17 cellular contexts compared by ENCODE assay signal in the genomic region with DNA sequence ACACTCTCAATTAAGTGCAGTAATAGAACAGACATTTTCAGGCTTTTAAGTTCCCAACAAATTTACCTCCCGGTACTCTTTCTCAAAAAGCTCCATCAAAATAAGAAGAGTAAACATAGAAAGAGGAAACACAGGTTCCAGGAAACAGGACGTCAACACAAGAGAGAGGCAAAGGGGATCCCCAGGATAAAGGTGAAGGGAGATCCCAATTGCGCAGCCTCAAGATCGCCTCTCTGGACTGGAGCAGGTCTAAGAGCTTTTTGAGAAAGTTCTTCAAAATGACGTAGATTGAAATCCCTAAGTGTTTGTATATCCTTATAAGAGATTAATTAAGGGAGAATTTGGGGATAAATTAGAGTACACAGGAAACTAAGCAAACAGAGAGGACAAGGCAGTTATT. TPM values are rescaled to one million over a fixed set of nuclear protein-coding genes. Genes with fewer than 3 reads are reported as not detected.
DNase-seq lines count a peak whose midpoint lies in the region; ATAC-seq and TF ChIP-seq lines count a peak whose summit lies in the region.
"Had no signal": no experiment of that assay in that cellular context is flagged by ENCODE, and none has a peak within 500 bp of the region (broad histone marks: within the 10 kb centered on the region; RNA-seq: fewer than 3 reads in every experiment).

No MANE protein-coding gene starts in this region.

- H3K27me3 ChIP-seq in GM23338 (ENCODE audit: insufficient read depth) = no peaks in the 10 kb centered on the region; the same call in 1 of the 2 replicates
- H3K27me3 ChIP-seq in lung (ENCODE audit: control insufficient read depth, insufficient read depth) = no peaks in the 10 kb centered on the region
- H3K27me3 ChIP-seq in upper lobe of right lung = no peaks in the 10 kb centered on the region

- H3K27ac Mint-ChIP-seq in GM23338 (no peak overlapping the region), endothelial cell (ENCODE audit: unreplicated experiment) (peak overlapping the region; percentile 6)
- H3K27ac Mint-ChIP-seq in activated CD8-positive, alpha-beta memory T cell treated with anti-CD3 and anti-CD28 coated beads, Interleukin-2, amount 10 ng/mL, durations not matched to agents 7 days and 5 days = no peak overlapping the region
- H3K27ac Mint-ChIP-seq: CD4-positive, alpha-beta memory T cell had no signal

- DNase-seq in GM23338 (ENCODE audit: low spot score) (no peak), endothelial cell (ENCODE audit: low spot score) (no peak), lung (ENCODE audit: low spot score) (peak; percentile 59), upper lobe of right lung (no peak)
- no peak for DNase-seq in activated CD8-positive, alpha-beta memory T cell treated with anti-CD3 and anti-CD28 coated beads, Interleukin-2, amount 10 ng/mL, durations not matched to agents 7 days and 5 days
- DNase-seq: C1 segment of cervical spinal cord; Calu3; CD4-positive, alpha-beta memory T cell; COR-L47; DMS53; DND-41; H7; HCEC 1CT had no signal

- H3K9me3 Mint-ChIP-seq in GM23338 = no peaks in the 10 kb centered on the region; the same call in 2 of the 3 replicates
- no peaks in the 10 kb centered on the region for H3K9me3 Mint-ChIP-seq in endothelial cell (ENCODE audit: unreplicated experiment)
- H3K9me3 Mint-ChIP-seq in activated CD8-positive, alpha-beta memory T cell treated with anti-CD3 and anti-CD28 coated beads, Interleukin-2, amount 10 ng/mL, durations not matched to agents 7 days and 5 days (ENCODE audit: low read depth) = no peaks in the 10 kb centered on the region
- H3K9me3 Mint-ChIP-seq: CD4-positive, alpha-beta memory T cell had no signal

- peaks cover 6% of the 10 kb centered on the region for H3K79me2 ChIP-seq in GM23338 (replicated peaks; ENCODE audit: insufficient read depth)

- H3K4me1 Mint-ChIP-seq in GM23338 (peaks cover 2% of the 10 kb centered on the region; the same call in 2 of the 3 replicates), endothelial cell (ENCODE audit: unreplicated experiment) (peaks cover 10% of the 10 kb centered on the region)
- peaks cover 4% of the 10 kb centered on the region for H3K4me1 Mint-ChIP-seq in activated CD8-positive, alpha-beta memory T cell treated with anti-CD3 and anti-CD28 coated beads, Interleukin-2, amount 10 ng/mL, durations not matched to agents 7 days and 5 days

- CTCF ChIA-PET in activated CD8-positive, alpha-beta memory T cell treated with anti-CD3 and anti-CD28 coated beads, Interleukin-2, amount 10 ng/mL, durations not matched to agents 7 days and 5 days (lab: Charles Lee) = interaction anchor here (0.9 to 1.4 kb wide), 3 partner anchors 8 to 50 kb away, joined by 3 read pairs; partner anchors contain the start of gene SAT2

- no peaks in the 10 kb centered on the region for H3K9me3 ChIP-seq in lung (ENCODE audit: control insufficient read depth in 2 of 2, insufficient read depth in 1 of 2, low read length in 1 of 2)
- no peaks in the 10 kb centered on the region for H3K9me3 ChIP-seq in upper lobe of right lung

- no peak for TF ChIP-seq CTCF in GM23338 (conservative IDR thresholded peaks at IDR 0.05; ENCODE audit: low read depth in 2 of 2)
- TF ChIP-seq CTCF in endothelial cell (IDR thresholded peaks at IDR 0.05; ENCODE audit: unreplicated experiment) = no peak
- TF ChIP-seq CTCF in lung (IDR thresholded peaks at IDR 0.05; ENCODE audit: control extremely low read depth, extremely low read depth) = no peak
- no peak for TF ChIP-seq CTCF in upper lobe of right lung (IDR thresholded peaks at IDR 0.05)

- no peaks in the 10 kb centered on the region for H3K36me3 ChIP-seq in GM23338 (ENCODE audit: insufficient read depth)
- H3K36me3 ChIP-seq in lung (ENCODE audit: control insufficient read depth in 2 of 2, insufficient read depth in 2 of 2, low read length in 2 of 2) = no peaks in the 10 kb centered on the region
- H3K36me3 ChIP-seq in upper lobe of right lung = no peaks in the 10 kb centered on the region

- H3K4me1 ChIP-seq in GM23338 (ENCODE audit: insufficient read depth) (peaks cover 8% of the 10 kb centered on the region), lung (ENCODE audit: control insufficient read depth in 2 of 2, insufficient read depth in 2 of 2, low read length in 2 of 2) (peaks cover 0 to 2% of the 10 kb centered on the region in 2 donors), upper lobe of right lung (peaks cover 4% of the 10 kb centered on the region)

- no peak overlapping the region for H3K27ac ChIP-seq in GM23338 (ENCODE audit: low read depth)
- H3K27ac ChIP-seq in lung (ENCODE audit: low read depth in 1 of 2, low read length in 1 of 2) = no peak overlapping the region
- H3K27ac ChIP-seq in upper lobe of right lung = peak overlapping the region; percentile 30

- 56 to 66% methylated on average over 5 of the region's 5 CpGs for whole genome bisulfite sequencing in lung, 2 donors

- ATAC-seq in GM23338 = no peak
- no peak for ATAC-seq in lung (ENCODE audit: insufficient read depth, low FRiP score)
- ATAC-seq in upper lobe of right lung = no peak
- no peak for ATAC-seq in activated CD8-positive, alpha-beta memory T cell treated with anti-CD3 and anti-CD28 coated beads, Interleukin-2, amount 10 ng/mL, durations not matched to agents 7 days and 5 days
- ATAC-seq in GM18505 (IDR thresholded peaks at IDR 0.05; ENCODE audit: unreplicated experiment) = no peak

- H3K4me3 Mint-ChIP-seq in GM23338 = no peak overlapping the region
- no peak overlapping the region for H3K4me3 Mint-ChIP-seq in endothelial cell (ENCODE audit: unreplicated experiment)
- no peak overlapping the region for H3K4me3 Mint-ChIP-seq in activated CD8-positive, alpha-beta memory T cell treated with anti-CD3 and anti-CD28 coated beads, Interleukin-2, amount 10 ng/mL, durations not matched to agents 7 days and 5 days
- H3K4me3 Mint-ChIP-seq: CD4-positive, alpha-beta memory T cell had no signal

- intact Hi-C loops in upper lobe of right lung (cut with DNase I) = no loop called here

- no peaks in the 10 kb centered on the region for H4K20me1 ChIP-seq in GM23338 (replicated peaks; ENCODE audit: insufficient read depth)

- no peak for TF ChIP-seq POLR2A in GM18505 (IDR thresholded peaks at IDR 0.05; ENCODE audit: borderline replicate concordance, extremely low read depth, insufficient read depth, insufficient read length)

- H3F3A ChIP-seq in GM23338 (replicated peaks; ENCODE audit: low read depth) = peaks cover 10% of the 10 kb centered on the region; the same call in 1 of the 2 replicates

- H3K27me3 Mint-ChIP-seq in GM23338 (ENCODE audit: insufficient read depth, low read depth, poor library complexity) (peaks cover 8% of the 10 kb centered on the region), endothelial cell (ENCODE audit: unreplicated experiment) (peaks cover 4% of the 10 kb centered on the region)
- no peaks in the 10 kb centered on the region for H3K27me3 Mint-ChIP-seq in activated CD8-positive, alpha-beta memory T cell treated with anti-CD3 and anti-CD28 coated beads, Interleukin-2, amount 10 ng/mL, durations not matched to agents 7 days and 5 days
- H3K27me3 Mint-ChIP-seq: CD4-positive, alpha-beta memory T cell had no signal

- H3K36me3 Mint-ChIP-seq in GM23338 (ENCODE audit: low read depth) (no peaks in the 10 kb centered on the region), endothelial cell (ENCODE audit: low read depth, unreplicated experiment) (peaks cover 1% of the 10 kb centered on the region)
- H3K36me3 Mint-ChIP-seq in activated CD8-positive, alpha-beta memory T cell treated with anti-CD3 and anti-CD28 coated beads, Interleukin-2, amount 10 ng/mL, durations not matched to agents 7 days and 5 days = no peaks in the 10 kb centered on the region

- H3K9me2 ChIP-seq in GM23338 (ENCODE audit: insufficient read depth) = no peaks in the 10 kb centered on the region

- H3K4me3 ChIP-seq in GM23338 (no peak overlapping the region), lung (no peak overlapping the region), upper lobe of right lung (no peak overlapping the region)

- H3K4me2 ChIP-seq in GM23338 = no peak overlapping the region

- peak overlapping the region; percentile 24; the same call in 1 of the 2 replicates for H2AFZ ChIP-seq in GM23338

RNA-seq across cellular contexts. Expression of gene FXR2, which starts 3.9 kb away (rescaled TPM):
- total RNA-seq in GM23338 (2014; rRNA removed; shearing (Covaris generic)) = 20.3 and 24.4 TPM in 2 replicates
- polyA plus RNA-seq in GM23338 (2016; fragmentation: Nextera tagmentation; extraction: Ambion mirVana) = 8.6 and 10.9 TPM in 2 replicates
- 37.9 TPM for total RNA-seq in endothelial cell (ENCODE audit: unreplicated experiment)
- 10 to 100 TPM; 29.0 to 29.5 TPM for total RNA-seq in lung
- polyA plus RNA-seq in lung = 10 to 100 TPM; 30.6 to 31.1 TPM
- 39.3 TPM for total RNA-seq in upper lobe of right lung
- 10 to 100 TPM; 30.7 to 40.5 TPM for total RNA-seq in activated CD8-positive, alpha-beta memory T cell treated with anti-CD3 and anti-CD28 coated beads, Interleukin-2, amount 10 ng/mL, durations not matched to agents 7 days and 5 days

RNA-seq across cellular contexts. Expression of gene SAT2, which starts 9.0 kb away (rescaled TPM):
- 52.7 and 56.7 TPM in 2 replicates for total RNA-seq in GM23338 (2014; rRNA removed; shearing (Covaris generic))
- 69.4 and 74.4 TPM in 2 replicates for polyA plus RNA-seq in GM23338 (2016; fragmentation: Nextera tagmentation; extraction: Ambion mirVana)
- total RNA-seq in endothelial cell (ENCODE audit: unreplicated experiment) = 100 TPM
- total RNA-seq in lung = 10 to 100 TPM; 50.7 to 86.4 TPM
- polyA plus RNA-seq in lung = 100 to 1,000 TPM in 1 of 2 donors, 10 to 100 TPM in 1; 92.7 to 168 TPM
- 81.7 TPM for total RNA-seq in upper lobe of right lung
- 10 to 100 TPM; 21.5 to 28.0 TPM for total RNA-seq in activated CD8-positive, alpha-beta memory T cell treated with anti-CD3 and anti-CD28 coated beads, Interleukin-2, amount 10 ng/mL, durations not matched to agents 7 days and 5 days

RNA-seq across cellular contexts. Expression of gene SHBG, which starts 11.3 kb away (rescaled TPM):
- total RNA-seq in GM23338 (2014; rRNA removed; shearing (Covaris generic)) = 0.38 and 0.66 TPM in 2 replicates
- polyA plus RNA-seq in GM23338 (2016; fragmentation: Nextera tagmentation; extraction: Ambion mirVana) = 0.48 and 0.90 TPM in 2 replicates
- total RNA-seq in endothelial cell (ENCODE audit: unreplicated experiment) = 0.95 TPM
- under 1 TPM; 0.28 to 0.63 TPM for total RNA-seq in lung
- polyA plus RNA-seq in lung = under 1 TPM; 0.16 to 0.57 TPM
- 0.87 TPM for total RNA-seq in upper lobe of right lung
- total RNA-seq in activated CD8-positive, alpha-beta memory T cell treated with anti-CD3 and anti-CD28 coated beads, Interleukin-2, amount 10 ng/mL, durations not matched to agents 7 days and 5 days = not detected
- total RNA-seq: A172; A673; Calu3; CD4-positive, alpha-beta memory T cell had no signal
- polyA plus RNA-seq: CD4-positive, alpha-beta memory T cell had no signal

RNA-seq across cellular contexts. Expression of gene SOX15, which starts 28.7 kb away (rescaled TPM):
- total RNA-seq in GM23338 (2014; rRNA removed; shearing (Covaris generic)) = 23.6 and 43.0 TPM in 2 replicates
- 29.9 and 37.7 TPM in 2 replicates for polyA plus RNA-seq in GM23338 (2016; fragmentation: Nextera tagmentation; extraction: Ambion mirVana)
- total RNA-seq in endothelial cell (ENCODE audit: unreplicated experiment) = 1.3 TPM
- under 1 TPM in 1 of 2 donors, not detected in 1; 0.86 TPM for total RNA-seq in lung
- polyA plus RNA-seq in lung = 1 to 10 TPM in 1 of 2 donors, under 1 TPM in 1; 0.68 to 1.1 TPM
- 0.67 TPM for total RNA-seq in upper lobe of right lung
- total RNA-seq in activated CD8-positive, alpha-beta memory T cell treated with anti-CD3 and anti-CD28 coated beads, Interleukin-2, amount 10 ng/mL, durations not matched to agents 7 days and 5 days = under 1 TPM; 0.21 to 0.35 TPM
- total RNA-seq: Calu3 had no signal
- polyA plus RNA-seq: CD4-positive, alpha-beta memory T cell had no signal

RNA-seq across cellular contexts. Expression of gene ATP1B2, which starts 32.1 kb away (rescaled TPM):
- total RNA-seq in GM23338 (2014; rRNA removed; shearing (Covaris generic)) = 11.2 and 14.9 TPM in 2 replicates
- 33.1 and 35.3 TPM in 2 replicates for polyA plus RNA-seq in GM23338 (2016; fragmentation: Nextera tagmentation; extraction: Ambion mirVana)
- 10.4 TPM for total RNA-seq in endothelial cell (ENCODE audit: unreplicated experiment)
- total RNA-seq in lung = 10 to 100 TPM in 1 of 2 donors, 1 to 10 TPM in 1; 1.1 to 16.0 TPM
- under 1 TPM; 0.31 to 0.61 TPM for polyA plus RNA-seq in lung
- total RNA-seq in upper lobe of right lung = 4.8 TPM
- under 1 TPM in 1 of 2 experiments, not detected in 1; 0.47 TPM for total RNA-seq in activated CD8-positive, alpha-beta memory T cell treated with anti-CD3 and anti-CD28 coated beads, Interleukin-2, amount 10 ng/mL, durations not matched to agents 7 days and 5 days
- total RNA-seq: A172, Calu3 had no signal
- polyA plus RNA-seq: BJ; CD4-positive, alpha-beta memory T cell had no signal
